11 cellular contexts compared by ENCODE assay signal in the genomic region with DNA sequence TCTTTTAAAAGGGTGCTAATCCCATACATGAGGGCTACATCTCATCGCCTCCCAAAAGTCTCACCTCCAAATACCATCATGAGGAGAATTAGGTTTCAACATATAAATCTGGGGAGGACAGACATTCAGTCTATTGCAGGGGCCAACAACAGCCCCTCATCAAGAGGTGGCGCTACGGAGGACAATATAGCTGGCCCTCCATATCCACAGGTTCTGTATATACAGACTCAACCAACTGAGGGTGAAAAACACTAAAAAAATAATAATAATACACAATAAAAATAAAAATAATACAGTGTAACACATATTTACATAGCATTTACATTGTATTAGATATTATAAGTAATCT. TPM values are rescaled to one million over a fixed set of nuclear protein-coding genes. Genes with fewer than 3 reads are reported as not detected.
DNase-seq lines count a peak whose midpoint lies in the region; ATAC-seq and TF ChIP-seq lines count a peak whose summit lies in the region.
"Had no signal": no experiment of that assay in that cellular context is flagged by ENCODE, and none has a peak within 500 bp of the region (broad histone marks: within the 10 kb centered on the region; RNA-seq: fewer than 3 reads in every experiment).

No MANE protein-coding gene starts in this region.

- peaks cover 93% of the 10 kb centered on the region for H3K4me1 Mint-ChIP-seq in activated T-cell treated with anti-CD3 and anti-CD28 coated beads, Interleukin-2, amount 50 U/mL, for 72 hours (ENCODE audit: low read depth)

- ATAC-seq in activated T-cell treated with anti-CD3 and anti-CD28 coated beads, Interleukin-2, amount 50 U/mL, for 72 hours (replicated peaks in 1 of 2) = no peak

- H2AFZ ChIP-seq in OCI-LY1 (ENCODE audit: low read length) = no peak overlapping the region

- no peak overlapping the region for H3K4me2 ChIP-seq in OCI-LY1 (ENCODE audit: low read length)

- TF ChIP-seq POLR2A in esophagus muscularis mucosa (IDR thresholded peaks at IDR 0.05; ENCODE audit: low read depth) (no peak), ovary (IDR thresholded peaks at IDR 0.05) (no peak)

- H3K4me3 ChIP-seq in OCI-LY1 (ENCODE audit: low read depth, low read length, poor library complexity, severe bottlenecking) (no peak overlapping the region), esophagus muscularis mucosa (no peak overlapping the region), stomach smooth muscle (ENCODE audit: low read length in 2 of 2) (no peak overlapping the region), ovary (no peak overlapping the region)
- H3K4me3 ChIP-seq: HAP-1, prostate gland had no signal

- no peaks in the 10 kb centered on the region for H3F3A ChIP-seq in OCI-LY1 (ENCODE audit: insufficient read depth, low read length)

- H3K27ac ChIP-seq in OCI-LY1 (ENCODE audit: low read depth, low read length, poor library complexity, severe bottlenecking) (no peak overlapping the region), esophagus muscularis mucosa (replicated peaks in 1 of 4) (peak overlapping the region; percentile 51 to 66 (median 56)), stomach smooth muscle (ENCODE audit: low read length) (peak overlapping the region; percentile 82), ovary (no peak overlapping the region)
- H3K27ac ChIP-seq: prostate gland had no signal

- no peaks in the 10 kb centered on the region for H3K36me3 ChIP-seq in OCI-LY1 (ENCODE audit: insufficient read depth, low read length)
- H3K36me3 ChIP-seq in esophagus muscularis mucosa = no peaks in the 10 kb centered on the region
- H3K36me3 ChIP-seq in stomach smooth muscle (ENCODE audit: control insufficient read depth in 2 of 2, insufficient read depth in 2 of 2, low read length in 2 of 2) = no peaks in the 10 kb centered on the region
- H3K36me3 ChIP-seq in ovary = no peaks in the 10 kb centered on the region
- H3K36me3 ChIP-seq: HAP-1, prostate gland had no signal

- in situ Hi-C loops in GM13977 (cut with MboI; ENCODE audit: low pct_unique_long_range_greater_than_20kb, low sequenced_read_pairs, unreplicated experiment) = no loop called here

- no peak for DNase-seq in activated T-cell treated with anti-CD3 and anti-CD28 coated beads, Interleukin-2, amount 50 U/mL, for 72 hours
- DNase-seq in activated T-cell treated with anti-CD3 and anti-CD28 coated beads, Interleukin-2, amount 50 U/mL, for 1 hour = no peak
- DNase-seq in esophagus muscularis mucosa (ENCODE audit: extremely low spot score) (no peak), ovary (no peak), GM13977 (ENCODE audit: low spot score) (no peak), glomerular visceral epithelial cell (ENCODE audit: extremely low spot score) (no peak)
- DNase-seq: NCI-H510A had no signal

- H3K36me3 Mint-ChIP-seq in activated T-cell treated with anti-CD3 and anti-CD28 coated beads, Interleukin-2, amount 50 U/mL, for 72 hours (ENCODE audit: insufficient read depth in 2 of 2) = no peaks in the 10 kb centered on the region

- H3K79me2 ChIP-seq in OCI-LY1 (ENCODE audit: insufficient read depth, low read length) = no peaks in the 10 kb centered on the region

- H3K4me1 ChIP-seq in OCI-LY1 (ENCODE audit: insufficient read depth, low read length, severe bottlenecking) (no peaks in the 10 kb centered on the region), esophagus muscularis mucosa (peaks cover 8 to 23% (median 19%) of the 10 kb centered on the region in 4 donors), stomach smooth muscle (ENCODE audit: control insufficient read depth, insufficient read depth, low read length) (peaks cover 19% of the 10 kb centered on the region), ovary (ENCODE audit: insufficient read depth) (no peaks in the 10 kb centered on the region)
- H3K4me1 ChIP-seq: HAP-1, prostate gland had no signal

- no peaks in the 10 kb centered on the region for H4K20me1 ChIP-seq in OCI-LY1 (ENCODE audit: insufficient read depth, low read length)

- TF ChIP-seq EP300 in esophagus muscularis mucosa (IDR thresholded peaks at IDR 0.05) (no peak), ovary (IDR thresholded peaks at IDR 0.05) (no peak)

- H3K9ac ChIP-seq in OCI-LY1 (ENCODE audit: low read length) (no peak overlapping the region), stomach smooth muscle (ENCODE audit: low read length in 2 of 2) (peak overlapping the region; percentile 37)

- H3K9me2 ChIP-seq in OCI-LY1 (ENCODE audit: low read depth, low read length) = no peaks in the 10 kb centered on the region

- TF ChIP-seq CTCF in OCI-LY1 (IDR thresholded peaks at IDR 0.05; ENCODE audit: low read length) (peak; percentile 24; the same call in 1 of the 2 replicates), esophagus muscularis mucosa (IDR thresholded peaks at IDR 0.05) (no peak), ovary (IDR thresholded peaks at IDR 0.05) (no peak), GM13977 (IDR thresholded peaks at IDR 0.05; ENCODE audit: extremely low read depth, insufficient read depth, missing control alignments) (no peak)

- no peaks in the 10 kb centered on the region for H3K27me3 Mint-ChIP-seq in activated T-cell treated with anti-CD3 and anti-CD28 coated beads, Interleukin-2, amount 50 U/mL, for 72 hours (ENCODE audit: low read depth)

- H3K27ac Mint-ChIP-seq in activated T-cell treated with anti-CD3 and anti-CD28 coated beads, Interleukin-2, amount 50 U/mL, for 72 hours = peak overlapping the region; percentile 97

- 97% methylated on average over 3 of the region's 3 CpGs for WGBS in esophagus muscularis mucosa
- WGBS in ovary, 3 donors = 84 to 91% (median 89%) methylated on average over 3 of the region's 3 CpGs

- intact Hi-C loops in esophagus muscularis mucosa (cut with DNase I) = no loop called here
- intact Hi-C loops in ovary (cut with DNase I) = no loop called here

- H3K4me3 Mint-ChIP-seq in activated T-cell treated with anti-CD3 and anti-CD28 coated beads, Interleukin-2, amount 50 U/mL, for 72 hours = peak overlapping the region; percentile 70 to 86

- H3K27me3 ChIP-seq in OCI-LY1 (ENCODE audit: insufficient read depth, low read length) (peaks cover 8% of the 10 kb centered on the region; the same call in 1 of the 2 replicates), esophagus muscularis mucosa (no peaks in the 10 kb centered on the region), stomach smooth muscle (ENCODE audit: control insufficient read depth in 1 of 2, insufficient read depth in 2 of 2, low read length in 2 of 2) (no peaks in the 10 kb centered on the region), ovary (no peaks in the 10 kb centered on the region)

- H3K9me3 ChIP-seq in OCI-LY1 (ENCODE audit: low read length) = no peaks in the 10 kb centered on the region
- H3K9me3 ChIP-seq in esophagus muscularis mucosa = no peaks in the 10 kb centered on the region
- H3K9me3 ChIP-seq in stomach smooth muscle (ENCODE audit: control insufficient read depth in 2 of 2, low read length in 2 of 2) = no peaks in the 10 kb centered on the region
- no peaks in the 10 kb centered on the region for H3K9me3 ChIP-seq in ovary
- H3K9me3 ChIP-seq: HAP-1, prostate gland had no signal

- H3K9me3 Mint-ChIP-seq in activated T-cell treated with anti-CD3 and anti-CD28 coated beads, Interleukin-2, amount 50 U/mL, for 72 hours = no peaks in the 10 kb centered on the region

RNA-seq across cellular contexts. Expression of gene PCNX1, which starts 19.1 kb away (rescaled TPM):
- total RNA-seq in activated T-cell treated with anti-CD3 and anti-CD28 coated beads, Interleukin-2, amount 50 U/mL, for 72 hours = 10 to 100 TPM; 83.3 to 85.8 TPM
- total RNA-seq in esophagus muscularis mucosa (10 to 100 TPM; 56.3 to 62.5 (median 59.6) TPM), ovary (100 to 1,000 TPM in 1 of 7 donors, 10 to 100 TPM in 6; 49.5 to 101 (median 74.3) TPM)
- polyA plus RNA-seq in ovary = 10 to 100 TPM; 13.3 to 31.6 TPM

Comparison
In these comparisons a context has a peak if more than half of its experiments do, and no peak if none do; other contexts are left out.
1. H3K27ac ChIP-seq: peak in esophagus muscularis mucosa (4 of 4) and stomach smooth muscle (single experiment); none in OCI-LY1 (single experiment) and ovary (0 of 2).